In genomic region chr4:121898150-121898549, GRCh38 we compare ENCODE assay signal across 8 cellular contexts. TPM values are rescaled to one million over a fixed set of nuclear protein-coding genes. Genes with fewer than 3 reads are reported as not detected.
DNase-seq lines count a peak whose midpoint lies in the region; ATAC-seq and TF ChIP-seq lines count a peak whose summit lies in the region.
"Had no signal": no experiment of that assay in that cellular context is flagged by ENCODE, and none has a peak within 500 bp of the region (broad histone marks: within the 10 kb centered on the region; RNA-seq: fewer than 3 reads in every experiment).

No MANE protein-coding gene starts in this region.

- H3K36me3 Mint-ChIP-seq in WTC11, result no peaks in the 10 kb centered on the region

- DNase-seq in Daoy (ENCODE audit: low read depth) (peak; percentile 2), LHCN-M2 (ENCODE audit: low read depth) (peak; percentile 10), WTC11 (ENCODE audit: low spot score) (peak; percentile 10), kidney tubule cell (ENCODE audit: low spot score) (peak; percentile 4), omental fat pad (ENCODE audit: low spot score) (no peak)
- DNase-seq: cerebellar nuclear complex had no signal

- H3K27ac Mint-ChIP-seq in WTC11, result no peak overlapping the region

- no peaks in the 10 kb centered on the region for H3K4me1 Mint-ChIP-seq in WTC11

- CTCF ChIA-PET in WTC11 (lab: Charles Lee), result no interaction called here

- TF ChIP-seq CTCF in WTC11 (IDR thresholded peaks at IDR 0.05) (no peak), omental fat pad (IDR thresholded peaks at IDR 0.05) (no peak)

- no peak overlapping the region for H3K4me3 Mint-ChIP-seq in WTC11

- POLR2A ChIA-PET in WTC11 (lab: Charles Lee), result no interaction called here

- H3K9me3 Mint-ChIP-seq in WTC11, result no peaks in the 10 kb centered on the region

- ATAC-seq in WTC11 (peak; percentile 42; the same call in 1 of the 2 replicates), HG02884 (IDR thresholded peaks at IDR 0.05; ENCODE audit: unreplicated experiment) (no peak), omental fat pad (ENCODE audit: low FRiP score) (no peak), HG03159 (IDR thresholded peaks at IDR 0.05; ENCODE audit: unreplicated experiment) (no peak)

- H3K27me3 Mint-ChIP-seq in WTC11 (ENCODE audit: low read depth), result no peaks in the 10 kb centered on the region

TF ChIP-seq in WTC11, 78 proteins besides CTCF, POLR2A, EP300 and RAD21:
- TF ChIP-seq ZNF671 (CRISPR knock-in tag; IDR thresholded peaks at IDR 0.05) (no peak), ZNF232 (CRISPR knock-in tag; IDR thresholded peaks at IDR 0.05) (no peak), AFF4 (CRISPR knock-in tag; IDR thresholded peaks at IDR 0.05; ENCODE audit: borderline replicate concordance) (no peak), ZNF416 (CRISPR knock-in tag; IDR thresholded peaks at IDR 0.05) (no peak), IRF1 (CRISPR knock-in tag; IDR thresholded peaks at IDR 0.05) (no peak), SP1 (CRISPR knock-in tag; conservative IDR thresholded peaks at IDR 0.05) (no peak), ATF3 (CRISPR knock-in tag; conservative IDR thresholded peaks at IDR 0.05) (no peak), ZNF138 (CRISPR knock-in tag; conservative IDR thresholded peaks at IDR 0.05) (no peak), RORB (CRISPR knock-in tag; IDR thresholded peaks at IDR 0.05) (no peak), GABPB1 (CRISPR knock-in tag; IDR thresholded peaks at IDR 0.05) (no peak), TP53 (CRISPR knock-in tag; IDR thresholded peaks at IDR 0.05) (no peak), ZNF121 (CRISPR knock-in tag; IDR thresholded peaks at IDR 0.05) (no peak), STAT6 (CRISPR knock-in tag; conservative IDR thresholded peaks at IDR 0.05; ENCODE audit: low read depth) (no peak), MAX (CRISPR knock-in tag; IDR thresholded peaks at IDR 0.05) (no peak), ZBTB43 (CRISPR knock-in tag; IDR thresholded peaks at IDR 0.05) (no peak), ELF4 (CRISPR knock-in tag; IDR thresholded peaks at IDR 0.05; ENCODE audit: low read depth) (no peak), FOXP4 (CRISPR knock-in tag; IDR thresholded peaks at IDR 0.05) (no peak)

RNA-seq across cellular contexts. Expression of gene BBS7, which starts 27.9 kb away (rescaled TPM):
- 12.7 and 24.1 TPM in 2 replicates for total RNA-seq in Daoy (2014; rRNA removed; shearing (Covaris generic))
- total RNA-seq in LHCN-M2 (2014; rRNA removed) (24.6 and 24.8 TPM in 2 replicates), WTC11 (2021) (18.9 to 25.0 TPM (median 20.5 TPM) in 3 replicates), omental fat pad (10 to 100 TPM in 2 of 4 donors, 1 to 10 TPM in 2; 6.2 to 11.2 (median 10.0) TPM)
- polyA plus RNA-seq in LHCN-M2 (2012), result 12.4 TPM

RNA-seq across cellular contexts. Expression of gene TRPC3, which starts 53.7 kb away (rescaled TPM):
- 1.1 and 1.3 TPM in 2 replicates for total RNA-seq in Daoy (2014; rRNA removed; shearing (Covaris generic))
- total RNA-seq in LHCN-M2 (2014; rRNA removed) (0.45 and 0.52 TPM in 2 replicates), WTC11 (2021) (0.21 to 0.30 TPM (median 0.26 TPM) in 3 replicates), omental fat pad (1 to 10 TPM in 3 of 4 donors, under 1 TPM in 1; 0.65 to 2.7 (median 1.3) TPM)
- 0.16 TPM for polyA plus RNA-seq in LHCN-M2 (2012)
